In genomic region chr22:38947321-38948112, GRCh38 we compare ENCODE assay signal across 16 cellular contexts. TPM values are rescaled to one million over a fixed set of nuclear protein-coding genes. Genes with fewer than 3 reads are reported as not detected.
A peak's percentile ranks its signal among the peaks of the same experiment; 100 is the strongest.
DNase-seq lines count a peak whose midpoint lies in the region; ATAC-seq and TF ChIP-seq lines count a peak whose summit lies in the region.
"Had no signal": no experiment of that assay in that cellular context is flagged by ENCODE, and none has a peak within 500 bp of the region (broad histone marks: within the 10 kb centered on the region; RNA-seq: fewer than 3 reads in every experiment).

No MANE protein-coding gene starts in this region.

- no peak overlapping the region for H3K14ac ChIP-seq in mesenchymal stem cell (ENCODE audit: low read length in 2 of 2)

- H3K4ac ChIP-seq in mesenchymal stem cell (ENCODE audit: low read depth in 1 of 2, low read length in 2 of 2): no peak overlapping the region

- no peaks in the 10 kb centered on the region for H3K36me3 ChIP-seq in mesenchymal stem cell (ENCODE audit: control insufficient read depth in 1 of 2, insufficient read depth in 2 of 2, low read depth in 1 of 2, low read length in 2 of 2)

- H3K9me3 Mint-ChIP-seq in activated T-cell treated with anti-CD3 and anti-CD28 coated beads, Interleukin-2, amount 50 U/mL, for 4 hours: no peaks in the 10 kb centered on the region
- H3K9me3 Mint-ChIP-seq in mesothelial cell of epicardium (no peaks in the 10 kb centered on the region), HFFc6 (no peaks in the 10 kb centered on the region), Calu3 (ENCODE audit: low read depth, unreplicated experiment) (no peaks in the 10 kb centered on the region)
- H3K9me3 Mint-ChIP-seq: CD8-positive, alpha-beta T cell had no signal

- H3K27ac Mint-ChIP-seq in mesothelial cell of epicardium (peak overlapping the region; percentile 79), HFFc6 (no peak overlapping the region), Calu3 (ENCODE audit: unreplicated experiment) (no peak overlapping the region)
- H3K27ac Mint-ChIP-seq: CD8-positive, alpha-beta T cell had no signal

- H3K27me3 Mint-ChIP-seq in activated T-cell treated with anti-CD3 and anti-CD28 coated beads, Interleukin-2, amount 50 U/mL, for 4 hours (ENCODE audit: low read depth): peaks cover 40% of the 10 kb centered on the region
- H3K27me3 Mint-ChIP-seq in mesothelial cell of epicardium (ENCODE audit: low read depth): peaks cover 5% of the 10 kb centered on the region
- H3K27me3 Mint-ChIP-seq in HFFc6 (ENCODE audit: insufficient read depth): peaks cover 73% of the 10 kb centered on the region
- H3K27me3 Mint-ChIP-seq in Calu3 (ENCODE audit: unreplicated experiment): peaks cover 41% of the 10 kb centered on the region

- H2AFZ ChIP-seq in mesenchymal stem cell (ENCODE audit: low read depth, low read length): no peak overlapping the region

- no peaks in the 10 kb centered on the region for H3K36me3 Mint-ChIP-seq in activated T-cell treated with anti-CD3 and anti-CD28 coated beads, Interleukin-2, amount 50 U/mL, for 4 hours (ENCODE audit: insufficient read depth)
- H3K36me3 Mint-ChIP-seq in mesothelial cell of epicardium (no peaks in the 10 kb centered on the region), HFFc6 (ENCODE audit: low read depth) (no peaks in the 10 kb centered on the region), Calu3 (ENCODE audit: insufficient read depth, unreplicated experiment) (no peaks in the 10 kb centered on the region)
- H3K36me3 Mint-ChIP-seq: CD8-positive, alpha-beta T cell had no signal

- H3K4me3 Mint-ChIP-seq in activated T-cell treated with anti-CD3 and anti-CD28 coated beads, Interleukin-2, amount 50 U/mL, for 4 hours: no peak overlapping the region
- H3K4me3 Mint-ChIP-seq in mesothelial cell of epicardium (no peak overlapping the region), HFFc6 (no peak overlapping the region), Calu3 (ENCODE audit: low read depth, unreplicated experiment) (no peak overlapping the region)
- H3K4me3 Mint-ChIP-seq: CD8-positive, alpha-beta T cell had no signal

- no TSS peak for BruUV-seq in Calu3 (replicated peaks; lab: Mats Ljungman, UMichigan)

- no peak for TF ChIP-seq CTCF in mesothelial cell of epicardium (IDR thresholded peaks at IDR 0.05; ENCODE audit: unreplicated experiment)
- TF ChIP-seq CTCF in HFFc6 (IDR thresholded peaks at IDR 0.05): no peak
- no peak for TF ChIP-seq CTCF in Calu3 (IDR thresholded peaks at IDR 0.05; ENCODE audit: unreplicated experiment)

- peak; percentile 82 to 85 for ATAC-seq in activated T-cell treated with anti-CD3 and anti-CD28 coated beads, Interleukin-2, amount 50 U/mL, for 4 hours
- ATAC-seq: body of pancreas; CD8-positive, alpha-beta T cell had no signal

- H3K18ac ChIP-seq in mesenchymal stem cell (ENCODE audit: low read depth in 1 of 2, low read length in 2 of 2): no peak overlapping the region

- H3K9ac ChIP-seq in mesenchymal stem cell (ENCODE audit: low read length): no peak overlapping the region

- H2BK120ac ChIP-seq in mesenchymal stem cell (ENCODE audit: low read depth, low read length): no peak overlapping the region

- no peaks in the 10 kb centered on the region for H3K9me3 ChIP-seq in mesenchymal stem cell (ENCODE audit: control insufficient read depth, low read length)
- H3K9me3 ChIP-seq: body of pancreas had no signal

- 85% methylated on average over 13 of the region's 13 CpGs for WGBS in mesenchymal stem cell

- CTCF ChIA-PET in Calu3 (lab: Charles Lee): no interaction called here

- no peak overlapping the region for H4K91ac ChIP-seq in mesenchymal stem cell (ENCODE audit: low read length)

- H3K79me1 ChIP-seq in mesenchymal stem cell (replicated peaks; ENCODE audit: low read length, poor library complexity, severe bottlenecking): no peaks in the 10 kb centered on the region

- intact Hi-C loops in Calu3 (cut with micrococcal nuclease; ENCODE audit: unreplicated experiment): no loop called here

- H3K27me3 ChIP-seq in mesenchymal stem cell (ENCODE audit: control insufficient read depth in 1 of 2, insufficient read depth in 1 of 2, low read length in 2 of 2): peaks cover 77 to 90% of the 10 kb centered on the region in 2 experiments
- H3K27me3 ChIP-seq: body of pancreas had no signal

- H3K23ac ChIP-seq in mesenchymal stem cell (ENCODE audit: low read length in 2 of 2): no peak overlapping the region

- no peak overlapping the region for H3K27ac ChIP-seq in mesenchymal stem cell (ENCODE audit: low read length, poor library complexity, severe bottlenecking)
- H3K27ac ChIP-seq: body of pancreas, skin epidermis had no signal

- H3K4me1 Mint-ChIP-seq in activated T-cell treated with anti-CD3 and anti-CD28 coated beads, Interleukin-2, amount 50 U/mL, for 4 hours (ENCODE audit: low read depth): peaks cover 20% of the 10 kb centered on the region
- H3K4me1 Mint-ChIP-seq in mesothelial cell of epicardium: peaks cover 23% of the 10 kb centered on the region
- no peaks in the 10 kb centered on the region for H3K4me1 Mint-ChIP-seq in HFFc6 (ENCODE audit: low read depth)
- H3K4me1 Mint-ChIP-seq in Calu3 (ENCODE audit: low read depth, unreplicated experiment): peaks cover 41% of the 10 kb centered on the region

- no peak overlapping the region for H2BK15ac ChIP-seq in mesenchymal stem cell (ENCODE audit: low read depth, poor library complexity, severe bottlenecking)

- H3K4me2 ChIP-seq in mesenchymal stem cell (ENCODE audit: low read length, poor library complexity, severe bottlenecking): no peak overlapping the region

- peak; percentile 8 for DNase-seq in stimulated activated naive CD4-positive, alpha-beta T cell treated with Interleukin-2 at 50 U/mL for 16 hours (lab: John Stamatoyannopoulos, UW)
- no peak for DNase-seq in stimulated activated naive CD4-positive, alpha-beta T cell (lab: John Stamatoyannopoulos, UW)
- DNase-seq in activated T-cell treated with anti-CD3 and anti-CD28 coated beads, Interleukin-2, amount 50 U/mL, for 4 hours: no peak
- DNase-seq in mesothelial cell of epicardium (ENCODE audit: low spot score in 2 of 2, unreplicated experiment in 2 of 2) (no peak), SW480 (ENCODE audit: low spot score) (no peak), HFFc6 (no peak), mesenchymal stem cell (no peak), Calu3 (no peak)
- DNase-seq: CD8-positive, alpha-beta T cell; NCI-H1417 treated with DMSO at 0.1 percent for 48 hours; NCI-H748 treated with DMSO at 0.1 percent for 48 hours had no signal

- H2BK12ac ChIP-seq in mesenchymal stem cell (ENCODE audit: low read length in 2 of 2): no peak overlapping the region

- no peak overlapping the region for H3K4me3 ChIP-seq in mesenchymal stem cell (ENCODE audit: insufficient read depth in 1 of 2, low read depth in 1 of 2, low read length in 2 of 2)
- H3K4me3 ChIP-seq: body of pancreas, skin epidermis had no signal

- no peak overlapping the region for H2AK5ac ChIP-seq in mesenchymal stem cell (ENCODE audit: low read length, severe bottlenecking)

- peaks cover 1% of the 10 kb centered on the region for H3K4me1 ChIP-seq in mesenchymal stem cell (ENCODE audit: control insufficient read depth, insufficient read depth, low read depth, low read length)

- no peak overlapping the region for H2BK5ac ChIP-seq in mesenchymal stem cell (ENCODE audit: low read depth, low read length, poor library complexity, severe bottlenecking)

- H4K8ac ChIP-seq in mesenchymal stem cell (ENCODE audit: low read length): no peak overlapping the region

RNA-seq across cellular contexts. Expression of gene APOBEC3A, which starts 9.9 kb away (rescaled TPM):
- under 1 TPM in 1 of 3 donors, not detected in 2; 0.13 TPM for total RNA-seq in activated T-cell treated with anti-CD3 and anti-CD28 coated beads, Interleukin-2, amount 50 U/mL, for 4 hours
- total RNA-seq in mesothelial cell of epicardium (not detected in 3 replicates), Calu3 (2022) (not detected in 2 replicates)
- not detected for total RNA-seq in HFFc6 (2021; fragmentation: NEBNext Ultra II Directional; extraction: Animal tissue kit (Norgen Biotek cat#: 25700))
- polyA plus RNA-seq in mesenchymal stem cell (2013, experiment 1 of 2): not detected
- polyA plus RNA-seq in mesenchymal stem cell (2013, experiment 2 of 2): not detected
- total RNA-seq: activated CD8-positive, alpha-beta memory T cell treated with anti-CD3 and anti-CD28 coated beads for 36 hours; body of pancreas; CD8-positive, alpha-beta T cell; HT1080; myocyte had no signal

RNA-seq across cellular contexts. Expression of gene APOBEC3B, which starts 34.6 kb away (rescaled TPM):
- 1 to 10 TPM; 1.1 to 2.1 (median 1.2) TPM for total RNA-seq in activated T-cell treated with anti-CD3 and anti-CD28 coated beads, Interleukin-2, amount 50 U/mL, for 4 hours
- total RNA-seq in mesothelial cell of epicardium (4.3 to 5.1 TPM (median 4.9 TPM) in 3 replicates), Calu3 (2022) (43.2 and 43.3 TPM in 2 replicates)
- 10 to 100 TPM; 14.9 to 44.2 (median 39.4) TPM for total RNA-seq in HFFc6 (2021; fragmentation: NEBNext Ultra II Directional; extraction: Animal tissue kit (Norgen Biotek cat#: 25700))
- 5.4 TPM for polyA plus RNA-seq in mesenchymal stem cell (2013, experiment 1 of 2)
- 5.1 TPM for polyA plus RNA-seq in mesenchymal stem cell (2013, experiment 2 of 2)
